28 cellular contexts compared by ENCODE assay signal in genomic region chr10:119491941-119492340, GRCh38. TPM values are rescaled to one million over a fixed set of nuclear protein-coding genes. Genes with fewer than 3 reads are reported as not detected.
DNase-seq lines count a peak whose midpoint lies in the region; ATAC-seq and TF ChIP-seq lines count a peak whose summit lies in the region.
"Had no signal": no experiment of that assay in that cellular context is flagged by ENCODE, and none has a peak within 500 bp of the region (broad histone marks: within the 10 kb centered on the region; RNA-seq: fewer than 3 reads in every experiment).

No MANE protein-coding gene starts in this region.

- POLR2A ChIA-PET in CD4-positive, alpha-beta memory T cell (lab: Charles Lee; ENCODE audit: partially characterized antibody): interaction anchor here (2.7 to 4.4 kb wide), 3 partner anchors 10 to 51 kb away, joined by 11 to 26 read pairs (median 22); partner anchors contain the start of gene RGS10
- POLR2A ChIA-PET in T-cell (lab: Charles Lee): no interaction called here
- POLR2A ChIA-PET in naive thymus-derived CD8-positive, alpha-beta T cell (lab: Charles Lee): interaction anchor here (0.7 to 28.6 kb wide), 6 partner anchors 9 to 203 kb away, joined by 3 to 674 read pairs (median 28); partner anchors contain the start of gene RGS10

- ATAC-seq in T-cell (replicated peaks in 1 of 4) (no peak), GM21515 (IDR thresholded peaks at IDR 0.05; ENCODE audit: unreplicated experiment) (no peak)
- no peak for ATAC-seq in naive thymus-derived CD8-positive, alpha-beta T cell
- ATAC-seq: heart left ventricle; PC-3; Right ventricle myocardium inferior; stimulated activated naive CD8-positive, alpha-beta T cell treated with anti-CD3 and anti-CD28 coated beads, Interleukin-15, Interleukin-2, amounts not matched to agents 100 U/mL and 50 U/mL, for 24 hours had no signal

- peaks cover 56% of the 10 kb centered on the region for H3K4me1 ChIP-seq in CD4-positive, alpha-beta memory T cell (ENCODE audit: insufficient read depth, low read length)
- H3K4me1 ChIP-seq in SJCRH30 (no peaks in the 10 kb centered on the region), breast epithelium (peaks cover 0 to 6% of the 10 kb centered on the region in 2 donors)
- H3K4me1 ChIP-seq: adrenal gland had no signal

- H3K27me3 Mint-ChIP-seq in CD4-positive, alpha-beta memory T cell: no peaks in the 10 kb centered on the region
- no peaks in the 10 kb centered on the region for H3K27me3 Mint-ChIP-seq in T-cell
- no peaks in the 10 kb centered on the region for H3K27me3 Mint-ChIP-seq in naive thymus-derived CD8-positive, alpha-beta T cell
- H3K27me3 Mint-ChIP-seq: CD4-positive, CD25-positive, alpha-beta regulatory T cell had no signal

- H3K4me3 Mint-ChIP-seq in CD4-positive, alpha-beta memory T cell: no peak overlapping the region
- H3K4me3 Mint-ChIP-seq in T-cell: no peak overlapping the region
- peak overlapping the region in 1 of 10 donors; percentile 42 for H3K4me3 Mint-ChIP-seq in naive thymus-derived CD8-positive, alpha-beta T cell
- H3K4me3 Mint-ChIP-seq: CD4-positive, CD25-positive, alpha-beta regulatory T cell; HFFc6; T-helper 2 cell treated with Interferon-gamma antibody and Interleukin-4, amounts not matched to agents 5 μg/mL and 100 μg/mL, for 36 hours had no signal

- DNase-seq in NCI-H2171 treated with DMSO at 0.1 percent for 48 hours (lab: John Stamatoyannopoulos, UW) (peak; percentile 3), NCI-H2171 (lab: John Stamatoyannopoulos, UW) (no peak), T-cell (no peak), SJCRH30 (no peak), breast epithelium (ENCODE audit: low spot score in 2 of 2) (no peak)
- DNase-seq in CD4-positive, alpha-beta memory T cell: no peak
- DNase-seq in naive thymus-derived CD8-positive, alpha-beta T cell: no peak
- DNase-seq: activated CD4-positive, alpha-beta T cell treated with anti-CD3 and anti-CD28 coated beads, Interleukin-2, amount 50 U/mL, for 4 hours; adrenal gland; CD4-positive, CD25-positive, alpha-beta regulatory T cell; effector CD8-positive, alpha-beta T cell; erythroblast; foreskin fibroblast; GOT3; heart left ventricle; HFFc6; NCI-H510A; PC-3; stimulated activated CD4-positive, alpha-beta T cell treated with anti-CD3 and anti-CD28 coated beads, Interleukin-15, amount 100 ng/mL, for 24 hours; stimulated activated naive CD8-positive, alpha-beta T cell treated with anti-CD3 and anti-CD28 coated beads, Interleukin-15, Interleukin-2, amounts not matched to agents 100 U/mL and 50 U/mL, for 24 hours had no signal

- peaks cover 0 to 2% of the 10 kb centered on the region in 2 donors for H3K36me3 Mint-ChIP-seq in CD4-positive, alpha-beta memory T cell
- H3K36me3 Mint-ChIP-seq in T-cell: peaks cover 3% of the 10 kb centered on the region
- peaks cover 0 to 3% (median 0%) of the 10 kb centered on the region in 3 donors for H3K36me3 Mint-ChIP-seq in naive thymus-derived CD8-positive, alpha-beta T cell

- H3K27ac ChIP-seq in CD4-positive, alpha-beta memory T cell (ENCODE audit: low read depth, low read length): no peak overlapping the region
- H3K27ac ChIP-seq in SJCRH30 (no peak overlapping the region), breast epithelium (no peak overlapping the region)
- H3K27ac ChIP-seq: 22Rv1, adrenal gland, HL-60, neutrophil, prostate gland, thoracic aorta had no signal

- peaks cover 29 to 64% (median 47%) of the 10 kb centered on the region in 4 donors for H3K4me1 Mint-ChIP-seq in CD4-positive, alpha-beta memory T cell
- H3K4me1 Mint-ChIP-seq in T-cell: peaks cover 59 to 68% (median 60%) of the 10 kb centered on the region in 3 donors
- H3K4me1 Mint-ChIP-seq in naive thymus-derived CD8-positive, alpha-beta T cell: peaks cover 32 to 80% (median 70%) of the 10 kb centered on the region in 4 donors

- H3K4me3 ChIP-seq in CD4-positive, alpha-beta memory T cell (ENCODE audit: low read length in 2 of 2): no peak overlapping the region
- H3K4me3 ChIP-seq in SJCRH30 (no peak overlapping the region), breast epithelium (no peak overlapping the region)
- H3K4me3 ChIP-seq: adrenal gland, heart left ventricle, prostate gland, thoracic aorta had no signal

- no peak for TF ChIP-seq CTCF in breast epithelium (IDR thresholded peaks at IDR 0.05)

- H3K9me3 ChIP-seq in CD4-positive, alpha-beta memory T cell (ENCODE audit: control insufficient read depth in 1 of 2, low read length in 2 of 2): no peaks in the 10 kb centered on the region
- no peaks in the 10 kb centered on the region for H3K9me3 ChIP-seq in SJCRH30 (replicated peaks)
- H3K9me3 ChIP-seq in breast epithelium: no peaks in the 10 kb centered on the region
- H3K9me3 ChIP-seq: adrenal gland, heart left ventricle, neutrophil, prostate gland, thoracic aorta had no signal

- intact Hi-C loops in CD4-positive, alpha-beta memory T cell (cut with micrococcal nuclease): no loop called here
- intact Hi-C loops in breast epithelium (cut with DNase I; ENCODE audit: low total_unique reads): no loop called here

- no peaks in the 10 kb centered on the region for H3K27me3 ChIP-seq in CD4-positive, alpha-beta memory T cell (ENCODE audit: insufficient read depth, low read length)
- H3K27me3 ChIP-seq in SJCRH30: peaks cover 4% of the 10 kb centered on the region; the same call in 1 of the 2 replicates
- no peaks in the 10 kb centered on the region for H3K27me3 ChIP-seq in breast epithelium
- H3K27me3 ChIP-seq: adrenal gland, heart left ventricle, neutrophil had no signal

- CTCF ChIA-PET in CD4-positive, alpha-beta memory T cell (lab: Charles Lee; ENCODE audit: partially characterized antibody): interaction anchor here (6.0 kb wide), 1 partner anchor 52 kb away, joined by 50 read pairs; the partner anchor contains the start of gene RGS10
- CTCF ChIA-PET in T-cell (lab: Charles Lee): no interaction called here

- no peak for TF ChIP-seq POLR2A in breast epithelium (IDR thresholded peaks at IDR 0.05)

- peak overlapping the region in 4 of 7 donors; percentile 15 to 65 (median 46) for H3K27ac Mint-ChIP-seq in CD4-positive, alpha-beta memory T cell
- H3K27ac Mint-ChIP-seq in T-cell: peak overlapping the region; percentile 79 to 99
- peak overlapping the region in 9 of 10 donors; percentile 9 to 100 (median 90) for H3K27ac Mint-ChIP-seq in naive thymus-derived CD8-positive, alpha-beta T cell
- H3K27ac Mint-ChIP-seq: HFFc6; T-helper 2 cell treated with Interferon-gamma antibody and Interleukin-4, amounts not matched to agents 5 μg/mL and 100 μg/mL, for 36 hours had no signal

- H3K36me3 ChIP-seq in CD4-positive, alpha-beta memory T cell (ENCODE audit: insufficient read depth, low read length): no peaks in the 10 kb centered on the region
- H3K36me3 ChIP-seq in SJCRH30 (no peaks in the 10 kb centered on the region), breast epithelium (no peaks in the 10 kb centered on the region)
- H3K36me3 ChIP-seq: adrenal gland, heart left ventricle, neutrophil, prostate gland, thoracic aorta had no signal

- peaks cover 0 to 3% (median 0%) of the 10 kb centered on the region in 8 donors for H3K9me3 Mint-ChIP-seq in CD4-positive, alpha-beta memory T cell
- no peaks in the 10 kb centered on the region for H3K9me3 Mint-ChIP-seq in T-cell
- H3K9me3 Mint-ChIP-seq in naive thymus-derived CD8-positive, alpha-beta T cell: no peaks in the 10 kb centered on the region
- H3K9me3 Mint-ChIP-seq: CD4-positive, CD25-positive, alpha-beta regulatory T cell; HFFc6; T-helper 2 cell treated with Interferon-gamma antibody and Interleukin-4, amounts not matched to agents 5 μg/mL and 100 μg/mL, for 36 hours had no signal

RNA-seq across cellular contexts. Expression of gene RGS10, which starts 50.6 kb away (rescaled TPM):
- 100 to 1,000 TPM; 115 to 122 TPM for total RNA-seq in CD4-positive, alpha-beta memory T cell
- 100 to 1,000 TPM; 153 to 187 TPM for polyA plus RNA-seq in CD4-positive, alpha-beta memory T cell
- total RNA-seq in T-cell (100 to 1,000 TPM in 4 of 5 donors, 10 to 100 TPM in 1; 77.1 to 163 (median 155) TPM), breast epithelium (10 to 100 TPM; 34.0 to 39.2 (median 36.4) TPM)
- 100 to 1,000 TPM; 251 to 268 TPM for total RNA-seq in naive thymus-derived CD8-positive, alpha-beta T cell
- polyA plus RNA-seq in naive thymus-derived CD8-positive, alpha-beta T cell: 100 to 1,000 TPM; 409 to 533 (median 504) TPM
- total RNA-seq in SJCRH30 (2014; rRNA removed; shearing (Covaris generic)): not detected in 2 replicates

Comparison
In these comparisons a context has a peak if more than half of its experiments do, and no peak if none do; other contexts are left out.
1. RNA of gene RGS10, which starts 50.6 kb away (total RNA-seq): 251 to 268 TPM in naive thymus-derived CD8-positive, alpha-beta T cell, 77.1 to 163 TPM in T-cell, 115 to 122 TPM in CD4-positive, alpha-beta memory T cell and 34.0 to 39.2 TPM in breast epithelium; not detected in SJCRH30; every median in the first group is over 10 times any median in the second.
2. POLR2A ChIA-PET loops: an anchor here in CD4-positive, alpha-beta memory T cell (2.7 to 4.4 kb wide) and naive thymus-derived CD8-positive, alpha-beta T cell (0.7 to 28.6 kb wide); none called in T-cell.
3. Peak in every context shown above with its lines, with median percentiles within 50 percentile points of each other: H3K27ac Mint-ChIP-seq.